In the genomic region with DNA sequence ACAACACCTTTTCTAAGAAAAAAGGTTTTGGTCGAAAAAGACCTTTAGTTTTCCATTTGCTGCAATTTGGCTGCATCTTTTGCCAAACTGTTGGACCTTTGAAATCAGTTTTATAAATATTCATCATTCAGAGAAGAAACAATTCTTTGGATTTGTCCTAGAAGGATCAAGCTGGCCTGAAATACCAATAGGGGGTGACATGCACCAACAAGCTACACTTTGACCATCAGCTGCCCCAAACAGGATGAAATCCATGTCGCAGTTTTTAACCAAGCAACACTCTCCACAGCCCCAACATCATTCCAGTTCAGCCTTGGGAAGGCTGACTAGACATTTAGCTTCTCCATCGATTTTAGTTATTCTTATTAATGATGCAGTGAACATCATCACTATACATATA, we compare ENCODE assay signal across 17 cellular contexts. TPM values are rescaled to one million over a fixed set of nuclear protein-coding genes. Genes with fewer than 3 reads are reported as not detected.
DNase-seq lines count a peak whose midpoint lies in the region; ATAC-seq, FAIRE-seq and TF ChIP-seq lines count a peak whose summit lies in the region.
"Had no signal": no experiment of that assay in that cellular context is flagged by ENCODE, and none has a peak within 500 bp of the region (broad histone marks: within the 10 kb centered on the region; RNA-seq: fewer than 3 reads in every experiment).

No MANE protein-coding gene starts in this region.

- CTCF ChIA-PET in GM12878 (lab: Yijun Ruan, JAX) = interaction anchor here (1.2 to 2.5 kb wide), 3 partner anchors 8 to 93 kb away, joined by 3 to 7 read pairs (median 4); no protein-coding TSS in a partner anchor

- no peak overlapping the region for H2AFZ ChIP-seq in GM12878 (ENCODE audit: control insufficient read depth, low read depth, low read length)
- H2AFZ ChIP-seq: hepatocyte had no signal

- TF ChIP-seq POLR2A in GM12878 (IDR thresholded peaks at IDR 0.05; ENCODE audit: low read depth, low read length) = no peak

- FAIRE-seq in GM12878 (lab: Jason Lieb, UNC) = no peak

- no peak overlapping the region for H3K27ac ChIP-seq in GM12878 (ENCODE audit: control insufficient read depth, insufficient read depth)
- peak overlapping the region in 1 of 2 donors; percentile 76 for H3K27ac ChIP-seq in liver (ENCODE audit: low read depth in 1 of 2, low read length in 2 of 2)
- H3K27ac ChIP-seq: esophagus muscularis mucosa, hepatocyte had no signal

- WGBS in GM12878 (ENCODE audit: insufficient coverage, insufficient replicate concordance, low lambda C conversion rate, missing lambda C conversion rate) = 78% methylated on average over 3 of the region's 3 CpGs
- WGBS in liver = 74% methylated on average over 3 of the region's 3 CpGs

- no peak overlapping the region for H3K27ac Mint-ChIP-seq in stimulated activated naive CD8-positive, alpha-beta T cell treated with anti-CD3 and anti-CD28 coated beads, Interleukin-15, amount 100 ng/mL, for 72 hours
- H3K27ac Mint-ChIP-seq: activated CD8-positive, alpha-beta T cell treated with anti-CD3 and anti-CD28 coated beads for 36 hours; stimulated activated naive CD8-positive, alpha-beta T cell treated with anti-CD3 and anti-CD28 coated beads, Interleukin-15, Interleukin-2, amounts not matched to agents 100 ng/mL and 50 ng/mL, for 24 hours had no signal

- H3K4me1 ChIP-seq in GM12878 (ENCODE audit: control insufficient read depth, insufficient read depth, low read length) (no peaks in the 10 kb centered on the region), liver (ENCODE audit: control insufficient read depth in 4 of 4, insufficient read depth in 4 of 4, low read length in 3 of 4) (peaks cover 4 to 7% (median 5%) of the 10 kb centered on the region in 4 donors)
- H3K4me1 ChIP-seq: esophagus muscularis mucosa had no signal

- H3K4me3 Mint-ChIP-seq in stimulated activated naive CD8-positive, alpha-beta T cell treated with anti-CD3 and anti-CD28 coated beads, Interleukin-15, amount 100 ng/mL, for 72 hours = no peak overlapping the region
- H3K4me3 Mint-ChIP-seq: activated CD8-positive, alpha-beta T cell treated with anti-CD3 and anti-CD28 coated beads for 36 hours; stimulated activated naive CD8-positive, alpha-beta T cell treated with anti-CD3 and anti-CD28 coated beads, Interleukin-15, Interleukin-2, amounts not matched to agents 100 ng/mL and 50 ng/mL, for 24 hours had no signal

- RAD21 ChIA-PET in GM12878 (lab: Charles Lee; ENCODE audit: unreplicated experiment) = interaction anchor here (0.8 to 1.3 kb wide), 2 partner anchors 35 to 71 kb away, joined by 3 to 5 read pairs; no protein-coding TSS in a partner anchor

- no peaks in the 10 kb centered on the region for H3K9me3 ChIP-seq in GM12878 (replicated peaks; ENCODE audit: control insufficient read depth, insufficient read depth, low read length)
- no peaks in the 10 kb centered on the region for H3K9me3 ChIP-seq in liver (ENCODE audit: control insufficient read depth in 4 of 4, low read length in 3 of 4)
- H3K9me3 ChIP-seq: esophagus muscularis mucosa had no signal

- no peaks in the 10 kb centered on the region for H3K79me2 ChIP-seq in GM12878 (ENCODE audit: control insufficient read depth, insufficient read depth, low read length)
- H3K79me2 ChIP-seq: hepatocyte had no signal

- no peak for DNase-seq in AG09309 (ENCODE audit: low read depth)
- peak; percentile 32 for DNase-seq in HCEC 1CT
- DNase-seq in GM12878 (ENCODE audit: low read depth, low spot score) = no peak
- DNase-seq in stimulated activated naive CD8-positive, alpha-beta T cell treated with anti-CD3 and anti-CD28 coated beads, Interleukin-15, amount 100 ng/mL, for 72 hours = no peak
- DNase-seq in stimulated activated CD4-positive, alpha-beta T cell treated with anti-CD3 and anti-CD28 coated beads, Interleukin-4, amount 100 ng/mL, for 4 hours = no peak
- DNase-seq: activated CD8-positive, alpha-beta T cell treated with anti-CD3 and anti-CD28 coated beads for 36 hours; activated effector memory CD4-positive, alpha-beta T cell treated with Interleukin-2 at 50 U/mL for 16 hours; AML-193; cortex of kidney; NCI-H187 treated with DMSO at 0.1 percent for 48 hours; SW 1271 had no signal

- H3K27me3 ChIP-seq in GM12878 (replicated peaks in 1 of 2; ENCODE audit: control insufficient read depth in 2 of 2, insufficient read depth in 2 of 2, low read length in 1 of 2) (no peaks in the 10 kb centered on the region), liver (ENCODE audit: control insufficient read depth in 4 of 4, insufficient read depth in 4 of 4, low read length in 3 of 4) (no peaks in the 10 kb centered on the region)
- H3K27me3 ChIP-seq: esophagus muscularis mucosa, hepatocyte had no signal

- intact Hi-C loops in GM12878 (cut with micrococcal nuclease; ENCODE audit: unreplicated experiment) = no loop called here

- TF ChIP-seq CTCF in AG09309 (IDR thresholded peaks at IDR 0.05; ENCODE audit: control insufficient read depth, insufficient read depth, low read depth, low read length, missing control alignments) = peak; percentile 27
- TF ChIP-seq CTCF in GM12878 (IDR thresholded peaks at IDR 0.05 in 2 of 3, conservative IDR thresholded peaks at IDR 0.05 in 1 of 3; ENCODE audit: control insufficient read depth in 2 of 3, extremely low read depth in 1 of 3, insufficient read depth in 1 of 3, low read depth in 3 of 3, low read length in 3 of 3) = peak in 1 of 3 experiments; percentile 33; a peak in 2 of 6 replicates
- TF ChIP-seq CTCF in liver (IDR thresholded peaks at IDR 0.05; ENCODE audit: low read depth, low read length, missing input control) = no peak

- SMC1A ChIA-PET in GM12878 (lab: Charles Lee; ENCODE audit: uncharacterized antibody, unreplicated experiment) = interaction anchor here (0.8 to 1.1 kb wide), 5 partner anchors 14 to 311 kb away, joined by 3 to 4 read pairs (median 3); no protein-coding TSS in a partner anchor

- H3K4me2 ChIP-seq in GM12878 (ENCODE audit: control insufficient read depth, insufficient read depth) = no peak overlapping the region
- H3K4me2 ChIP-seq: hepatocyte had no signal

- ATAC-seq in GM12878 (no peak), GM21447 (IDR thresholded peaks at IDR 0.05; ENCODE audit: unreplicated experiment) (no peak), HG02798 (IDR thresholded peaks at IDR 0.05; ENCODE audit: poor library complexity, unreplicated experiment) (no peak)
- no peak for ATAC-seq in stimulated activated naive CD8-positive, alpha-beta T cell treated with anti-CD3 and anti-CD28 coated beads, Interleukin-15, amount 100 ng/mL, for 72 hours
- ATAC-seq: activated CD8-positive, alpha-beta T cell treated with anti-CD3 and anti-CD28 coated beads for 36 hours had no signal

- in situ Hi-C loops in GM12878 (cut with MboI) = loop anchor here (25.0 kb wide), 1 partner anchor 1861 kb away; the partner anchor contains the start of genes NGLY1 and OXSM

- H3K4me1 Mint-ChIP-seq in stimulated activated naive CD8-positive, alpha-beta T cell treated with anti-CD3 and anti-CD28 coated beads, Interleukin-15, amount 100 ng/mL, for 72 hours = no peaks in the 10 kb centered on the region

- H3K4me3 ChIP-seq in AG09309 (ENCODE audit: control insufficient read depth, low read depth, low read length) (no peak overlapping the region), GM12878 (no peak overlapping the region), liver (ENCODE audit: low read depth in 1 of 3, low read length in 3 of 3) (no peak overlapping the region)
- H3K4me3 ChIP-seq: esophagus muscularis mucosa, hepatocyte had no signal

- peak; percentile 13; the same call in 1 of the 2 replicates for TF ChIP-seq RAD21 in GM12878 (IDR thresholded peaks at IDR 0.05; ENCODE audit: insufficient read depth, low read depth, low read length)
- peak; percentile 52 to 56 for TF ChIP-seq RAD21 in liver (IDR thresholded peaks at IDR 0.05)

- H4K20me1 ChIP-seq in GM12878 (ENCODE audit: control insufficient read depth, insufficient read depth) = no peaks in the 10 kb centered on the region

- POLR2A ChIA-PET in GM12878 (lab: Charles Lee) = no interaction called here

- H3K9ac ChIP-seq in GM12878 (ENCODE audit: control insufficient read depth, insufficient read depth, low read length) (no peak overlapping the region), liver (ENCODE audit: low read depth in 1 of 2, low read length in 2 of 2) (no peak overlapping the region)

- BruUV-seq in GM12878 (replicated peaks; lab: Mats Ljungman, UMichigan) = no TSS peak

- no peaks in the 10 kb centered on the region for H3K36me3 ChIP-seq in GM12878 (ENCODE audit: control insufficient read depth in 2 of 2, insufficient read depth in 2 of 2, low read length in 1 of 2)
- H3K36me3 ChIP-seq in liver (ENCODE audit: control insufficient read depth in 4 of 4, insufficient read depth in 3 of 4, low read depth in 1 of 4, low read length in 3 of 4) = peaks cover 0 to 4% (median 0%) of the 10 kb centered on the region in 4 donors

- TF ChIP-seq EP300 in GM12878 (IDR thresholded peaks at IDR 0.05; ENCODE audit: borderline replicate concordance in 1 of 2, control insufficient read depth in 1 of 2, low read depth in 2 of 2, low read length in 2 of 2) = no peak

- H3K27me3 Mint-ChIP-seq in stimulated activated naive CD8-positive, alpha-beta T cell treated with anti-CD3 and anti-CD28 coated beads, Interleukin-15, amount 100 ng/mL, for 72 hours = no peaks in the 10 kb centered on the region
- H3K27me3 Mint-ChIP-seq: activated CD8-positive, alpha-beta T cell treated with anti-CD3 and anti-CD28 coated beads for 36 hours; stimulated activated naive CD8-positive, alpha-beta T cell treated with anti-CD3 and anti-CD28 coated beads, Interleukin-15, Interleukin-2, amounts not matched to agents 100 ng/mL and 50 ng/mL, for 24 hours had no signal

- no peaks in the 10 kb centered on the region for H3K9me3 Mint-ChIP-seq in stimulated activated naive CD8-positive, alpha-beta T cell treated with anti-CD3 and anti-CD28 coated beads, Interleukin-15, amount 100 ng/mL, for 72 hours
- H3K9me3 Mint-ChIP-seq: activated CD8-positive, alpha-beta T cell treated with anti-CD3 and anti-CD28 coated beads for 36 hours; stimulated activated naive CD8-positive, alpha-beta T cell treated with anti-CD3 and anti-CD28 coated beads, Interleukin-15, Interleukin-2, amounts not matched to agents 100 ng/mL and 50 ng/mL, for 24 hours had no signal

RNA-seq across cellular contexts. Expression of gene RPL15, which starts 9.8 kb away (rescaled TPM):
- 393 and 399 TPM in 2 replicates for total RNA-seq in GM12878 (2013; cell fraction: nucleolus; rRNA removed)
- total RNA-seq in GM12878 (2014; rRNA removed) (3,114 and 3,350 TPM in 2 replicates), GM12878 (2014; rRNA removed; fragmentation: Illumina TruSeq; extraction: Trizol) (3,391 and 3,433 TPM in 2 replicates), GM12878 (2021) (2,942 and 3,030 TPM in 2 replicates), liver (1,000 to 10,000 TPM in 1 of 2 donors, 100 to 1,000 TPM in 1; 867 to 1,242 TPM)
- 8,530 TPM for polyA plus RNA-seq in GM12878 (2011; ENCODE audit: low read depth)
- polyA plus RNA-seq in GM12878 (2011; rRNA removed) (3,424 and 4,734 TPM in 2 replicates), GM12878 (2014; fragmentation: Illumina TruSeq; extraction: Trizol) (2,502 and 4,642 TPM in 2 replicates), GM12878 (2014; fragmentation: Nextera tagmentation; extraction: Ambion mirVana) (over 10,000 TPM in 1 of 2 experiments, 1,000 to 10,000 TPM in 1; 6,967 to 10,761 TPM), GM12878 (2014; rRNA removed) (5,703 and 6,539 TPM in 2 replicates), GM12878 (2016; fragmentation: Nextera tagmentation; extraction: Ambion mirVana) (1,000 to 10,000 TPM; 2,885 to 2,955 TPM), liver (1,000 to 10,000 TPM in 1 of 2 donors, 100 to 1,000 TPM in 1; 604 to 1,364 TPM)
- polyA plus RNA-seq in GM12878 (2011; cell fraction: cytosol; rRNA removed) = 6,238 and 7,908 TPM in 2 replicates
- 1,866 and 2,228 TPM in 2 replicates for polyA plus RNA-seq in GM12878 (2011; cell fraction: nucleus; rRNA removed)
- 4,230 and 5,312 TPM in 2 replicates for polyA plus RNA-seq in GM12878 (2012)
- 1,568 and 2,412 TPM in 2 replicates for polyA minus RNA-seq in GM12878 (2011; rRNA and poly(A)+ RNA removed)
- 797 and 891 TPM in 2 replicates for polyA minus RNA-seq in GM12878 (2011; cell fraction: cytosol; rRNA and poly(A)+ RNA removed)
- polyA minus RNA-seq in GM12878 (2011; cell fraction: nucleus; rRNA and poly(A)+ RNA removed) = 234 and 300 TPM in 2 replicates

RNA-seq across cellular contexts. Expression of gene NKIRAS1, which starts 9.9 kb away (rescaled TPM):
- total RNA-seq in GM12878 (2013; cell fraction: nucleolus; rRNA removed) = 9.3 and 10.1 TPM in 2 replicates
- total RNA-seq in GM12878 (2014; rRNA removed) (11.4 and 11.5 TPM in 2 replicates), GM12878 (2014; rRNA removed; fragmentation: Illumina TruSeq; extraction: Trizol) (13.8 and 14.2 TPM in 2 replicates), GM12878 (2021) (7.1 and 7.2 TPM in 2 replicates), liver (10 to 100 TPM in 1 of 2 donors, 1 to 10 TPM in 1; 4.6 to 12.6 TPM)
- 5.1 TPM for polyA plus RNA-seq in GM12878 (2011; ENCODE audit: low read depth)
- polyA plus RNA-seq in GM12878 (2011; rRNA removed) (7.9 and 12.9 TPM in 2 replicates), GM12878 (2014; fragmentation: Illumina TruSeq; extraction: Trizol) (12.4 and 14.1 TPM in 2 replicates), GM12878 (2014; fragmentation: Nextera tagmentation; extraction: Ambion mirVana) (10 to 100 TPM in 1 of 2 experiments, 1 to 10 TPM in 1; 8.9 to 10.2 TPM), GM12878 (2014; rRNA removed) (6.9 and 9.1 TPM in 2 replicates), GM12878 (2016; fragmentation: Nextera tagmentation; extraction: Ambion mirVana) (10 to 100 TPM; 13.6 to 17.9 TPM), liver (10 to 100 TPM in 1 of 2 donors, 1 to 10 TPM in 1; 5.6 to 11.2 TPM)
- 3.0 and 3.6 TPM in 2 replicates for polyA plus RNA-seq in GM12878 (2011; cell fraction: cytosol; rRNA removed)
- polyA plus RNA-seq in GM12878 (2011; cell fraction: nucleus; rRNA removed) = 2.7 and 4.1 TPM in 2 replicates
- polyA plus RNA-seq in GM12878 (2012) = 7.6 and 10.4 TPM in 2 replicates
- polyA minus RNA-seq in GM12878 (2011; rRNA and poly(A)+ RNA removed) = 3.2 and 3.6 TPM in 2 replicates
- 2.3 and 3.5 TPM in 2 replicates for polyA minus RNA-seq in GM12878 (2011; cell fraction: cytosol; rRNA and poly(A)+ RNA removed)
- 3.3 and 4.6 TPM in 2 replicates for polyA minus RNA-seq in GM12878 (2011; cell fraction: nucleus; rRNA and poly(A)+ RNA removed)

RNA-seq across cellular contexts. Expression of gene NR1D2, which starts 18.4 kb away (rescaled TPM):
- 12.0 and 12.2 TPM in 2 replicates for total RNA-seq in GM12878 (2013; cell fraction: nucleolus; rRNA removed)
- total RNA-seq in GM12878 (2014; rRNA removed) = 2.3 and 2.5 TPM in 2 replicates
- 3.7 TPM in 2 replicates for total RNA-seq in GM12878 (2014; rRNA removed; fragmentation: Illumina TruSeq; extraction: Trizol)
- total RNA-seq in GM12878 (2021) = 4.5 and 5.3 TPM in 2 replicates
- polyA plus RNA-seq in GM12878 (2011; ENCODE audit: low read depth) = 2.7 TPM
- polyA plus RNA-seq in GM12878 (2011; rRNA removed) = 3.9 and 5.4 TPM in 2 replicates
- 2.1 TPM in 2 replicates for polyA plus RNA-seq in GM12878 (2011; cell fraction: cytosol; rRNA removed)
- polyA plus RNA-seq in GM12878 (2011; cell fraction: nucleus; rRNA removed) = 2.0 TPM in 2 replicates
- polyA plus RNA-seq in GM12878 (2012) = 4.1 and 5.1 TPM in 2 replicates
- 3.5 and 5.4 TPM in 2 replicates for polyA plus RNA-seq in GM12878 (2014; fragmentation: Illumina TruSeq; extraction: Trizol)
- 1 to 10 TPM in 1 of 2 experiments, under 1 TPM in 1; 0.98 to 1.5 TPM for polyA plus RNA-seq in GM12878 (2014; fragmentation: Nextera tagmentation; extraction: Ambion mirVana)
- 1.5 TPM in 2 replicates for polyA plus RNA-seq in GM12878 (2014; rRNA removed)
- polyA plus RNA-seq in GM12878 (2016; fragmentation: Nextera tagmentation; extraction: Ambion mirVana) = 1 to 10 TPM in 1 of 2 experiments, under 1 TPM in 1; 0.67 to 2.7 TPM
- polyA minus RNA-seq in GM12878 (2011; rRNA and poly(A)+ RNA removed) = 4.6 and 15.4 TPM in 2 replicates
- polyA minus RNA-seq in GM12878 (2011; cell fraction: cytosol; rRNA and poly(A)+ RNA removed) = 3.3 and 6.5 TPM in 2 replicates
- 2.2 and 2.6 TPM in 2 replicates for polyA minus RNA-seq in GM12878 (2011; cell fraction: nucleus; rRNA and poly(A)+ RNA removed)
- total RNA-seq in liver = 10 to 100 TPM in 1 of 2 donors, 1 to 10 TPM in 1; 8.8 to 25.5 TPM
- polyA plus RNA-seq in liver = 1 to 10 TPM; 7.3 to 9.7 TPM
